In the genomic region with DNA sequence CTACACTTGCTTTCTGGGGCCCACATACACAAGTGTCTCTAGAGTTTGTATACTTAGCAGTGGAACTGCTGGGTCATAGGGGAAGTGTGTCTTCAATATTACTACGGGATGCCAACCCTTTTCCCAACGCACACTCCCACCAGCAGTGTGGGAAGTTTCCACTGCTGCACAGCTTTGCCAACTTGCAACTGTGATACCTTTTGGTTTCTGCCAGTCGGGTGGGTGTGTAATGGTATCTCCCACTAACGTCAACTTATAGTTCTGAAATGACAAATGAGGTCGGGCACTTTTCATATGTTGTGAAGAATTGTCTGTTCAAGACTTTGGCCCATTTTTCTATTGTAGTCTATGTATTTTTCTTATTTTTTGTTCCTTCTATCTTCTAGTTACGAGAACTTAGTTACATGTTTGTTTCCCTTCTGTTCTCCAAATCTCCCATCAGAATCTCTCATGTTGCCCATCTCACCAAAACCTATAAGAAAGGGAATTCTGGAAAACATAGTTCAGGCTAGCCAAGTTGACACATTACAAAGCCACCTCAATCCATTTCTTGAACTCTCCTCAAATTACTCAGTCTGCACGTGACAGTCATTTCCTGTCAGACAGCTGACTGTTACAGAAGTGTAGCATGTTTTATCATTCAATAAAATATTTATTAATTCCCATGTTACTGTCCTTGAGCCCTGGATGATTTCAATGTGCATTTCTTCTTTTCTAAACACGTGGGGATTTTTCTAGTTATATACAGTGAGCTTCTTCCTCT, we compare ENCODE assay signal across 1 cellular context.
TF ChIP-seq lines count a peak whose summit lies in the region.

No MANE protein-coding gene starts in this region.

TF ChIP-seq in K562, 482 proteins besides CTCF, POLR2A, EP300 and RAD21:
- no peak for TF ChIP-seq ZEB2 (IDR thresholded peaks at IDR 0.05)
- no peak for TF ChIP-seq RBFOX2 (IDR thresholded peaks at IDR 0.05; ENCODE audit: low read depth, low read length)
- no peak for TF ChIP-seq CXXC5 (CRISPR knock-in tag; IDR thresholded peaks at IDR 0.05)
- no peak for TF ChIP-seq ZNF133 (CRISPR knock-in tag; IDR thresholded peaks at IDR 0.05)
- TF ChIP-seq BHLHE40 (IDR thresholded peaks at IDR 0.05; ENCODE audit: low read length) = 0 out of 2 replicates have a peak, but pooled peaks have one; percentile 17
- TF ChIP-seq ILF3 (IDR thresholded peaks at IDR 0.05; ENCODE audit: borderline replicate concordance) = no peak
- TF ChIP-seq USF2 (CRISPR knock-in tag; IDR thresholded peaks at IDR 0.05) = 0 out of 2 replicates have a peak, but pooled peaks have one; percentile 3
- TF ChIP-seq ETV1 (tag; conservative IDR thresholded peaks at IDR 0.05; ENCODE audit: low read depth) = 0 out of 2 replicates have a peak, but pooled peaks have one; percentile 17
- TF ChIP-seq ZNF589 (CRISPR knock-in tag; IDR thresholded peaks at IDR 0.05; ENCODE audit: low read depth) = 0 out of 2 replicates have a peak, but pooled peaks have one; percentile 55
- no peak for TF ChIP-seq ATF1 (CRISPR knock-in tag; IDR thresholded peaks at IDR 0.05)
- no peak for TF ChIP-seq ATF1 (tag; IDR thresholded peaks at IDR 0.05)
- TF ChIP-seq HNRNPH1 (optimal IDR thresholded peaks at IDR 0.05; ENCODE audit: low read depth, low read length) = no peak
- TF ChIP-seq SAP30 (IDR thresholded peaks at IDR 0.05; ENCODE audit: borderline replicate concordance, insufficient read depth, low read depth, low read length, poor library complexity, severe bottlenecking) = no peak
